In genomic region chr5:84215521-84215920, GRCh38 we compare ENCODE assay signal across 35 cellular contexts.
"Had no signal": no experiment of that assay in that cellular context is flagged by ENCODE, and none has a peak within 500 bp of the region (broad histone marks: within the 10 kb centered on the region; RNA-seq: fewer than 3 reads in every experiment).

No MANE protein-coding gene starts in this region.

- H3K4me1 Mint-ChIP-seq: activated CD4-positive, alpha-beta T cell treated with anti-CD3 and anti-CD28 coated beads, Interleukin-2, amount 10 ng/mL, durations not matched to agents 24 days and 14 days; activated naive CD8-positive, alpha-beta T cell treated with anti-CD3 and anti-CD28 coated beads for 36 hours; activated T-helper 17 cell treated with anti-CD3 and anti-CD28 coated beads, Interleukin-2, amount 50 U/mL, for 72 hours had no signal

- H3K4me3 Mint-ChIP-seq: activated CD4-positive, alpha-beta T cell treated with anti-CD3 and anti-CD28 coated beads, Interleukin-2, amount 10 ng/mL, durations not matched to agents 24 days and 14 days; activated CD8-positive, alpha-beta T cell treated with anti-CD3 and anti-CD28 coated beads for 36 hours; activated naive CD8-positive, alpha-beta T cell treated with anti-CD3 and anti-CD28 coated beads for 36 hours; activated T-cell treated with anti-CD3 and anti-CD28 coated beads, Interleukin-2, amount 50 U/mL, for 72 hours; activated T-helper 17 cell treated with anti-CD3 and anti-CD28 coated beads, Interleukin-2, amount 50 U/mL, for 72 hours had no signal

- H3K27ac Mint-ChIP-seq: activated CD4-positive, alpha-beta T cell treated with anti-CD3 and anti-CD28 coated beads, Interleukin-2, amount 10 ng/mL, durations not matched to agents 24 days and 14 days; activated CD8-positive, alpha-beta T cell treated with anti-CD3 and anti-CD28 coated beads for 36 hours; activated naive CD8-positive, alpha-beta T cell treated with anti-CD3 and anti-CD28 coated beads for 36 hours; activated T-cell treated with anti-CD3 and anti-CD28 coated beads, Interleukin-2, amount 50 U/mL, for 72 hours; activated T-helper 17 cell treated with anti-CD3 and anti-CD28 coated beads, Interleukin-2, amount 50 U/mL, for 72 hours had no signal

- H3K36me3 Mint-ChIP-seq: activated naive CD8-positive, alpha-beta T cell treated with anti-CD3 and anti-CD28 coated beads for 36 hours had no signal

- ATAC-seq: activated CD8-positive, alpha-beta T cell treated with anti-CD3 and anti-CD28 coated beads for 36 hours; activated T-cell treated with anti-CD3 and anti-CD28 coated beads, Interleukin-2, amount 50 U/mL, for 72 hours; activated T-helper 17 cell treated with anti-CD3 and anti-CD28 coated beads, Interleukin-2, amount 50 U/mL, for 72 hours; PC-3 had no signal

- H3K4me3 ChIP-seq: ascending aorta, MG63, Peyer's patch had no signal

- H3K27me3 ChIP-seq: ascending aorta, MG63, Peyer's patch had no signal

- H3K36me3 ChIP-seq: MG63, Peyer's patch had no signal

- H3K27ac ChIP-seq: ascending aorta, Peyer's patch had no signal

- H3K4me1 ChIP-seq: ascending aorta, Peyer's patch had no signal

- H3K9me3 Mint-ChIP-seq: activated CD4-positive, alpha-beta T cell treated with anti-CD3 and anti-CD28 coated beads, Interleukin-2, amount 10 ng/mL, durations not matched to agents 24 days and 14 days; activated naive CD8-positive, alpha-beta T cell treated with anti-CD3 and anti-CD28 coated beads for 36 hours had no signal

- DNase-seq: activated CD4-positive, alpha-beta T cell treated with anti-CD3 and anti-CD28 coated beads, Interleukin-2, amount 10 ng/mL, durations not matched to agents 24 days and 14 days; activated CD4-positive, alpha-beta T cell treated with anti-CD3 and anti-CD28 coated beads, Interleukin-2, amount 50 U/mL, for 4 hours; activated CD8-positive, alpha-beta T cell treated with anti-CD3 and anti-CD28 coated beads for 36 hours; activated effector memory CD4-positive, alpha-beta T cell treated with anti-CD3 and anti-CD28 coated beads, Interleukin-2, amount 50 U/mL, for 16 hours; activated naive CD4-positive, alpha-beta T cell; activated naive CD4-positive, alpha-beta T cell treated with anti-CD3 and anti-CD28 coated beads, Interleukin-2, amount 50 U/mL, for 16 hours; activated naive CD8-positive, alpha-beta T cell treated with anti-CD3 and anti-CD28 coated beads for 36 hours; activated T-cell treated with anti-CD3 and anti-CD28 coated beads, Interleukin-2, amount 50 U/mL, for 1 hour; activated T-cell treated with anti-CD3 and anti-CD28 coated beads, Interleukin-2, amount 50 U/mL, for 72 hours; amygdala; caudate nucleus; cerebellar nuclear complex; Karpas-422; KBM-7; MG63; NCI-H1048; NCI-H1105 treated with DMSO at 0.1 percent for 48 hours; NCI-H1436; NCI-H1694; NCI-H2029; NCI-H345; NCI-H524 treated with DMSO at 0.1 percent for 48 hours; NCI-H748 treated with DMSO at 0.1 percent for 48 hours; NK-92 treated with Interleukin-12 subunit alpha and Interleukin-12 subunit beta, amount 100 ng/mL, for 24 hours; PC-3; Peyer's patch; Right ventricle myocardium superior; RPMI8226; SW 1271; T-helper 1 cell; T-helper 2 cell; T-helper 9 cell had no signal

- H3K27me3 Mint-ChIP-seq: activated CD4-positive, alpha-beta T cell treated with anti-CD3 and anti-CD28 coated beads, Interleukin-2, amount 10 ng/mL, durations not matched to agents 24 days and 14 days; activated CD8-positive, alpha-beta T cell treated with anti-CD3 and anti-CD28 coated beads for 36 hours; activated naive CD8-positive, alpha-beta T cell treated with anti-CD3 and anti-CD28 coated beads for 36 hours; activated T-helper 17 cell treated with anti-CD3 and anti-CD28 coated beads, Interleukin-2, amount 50 U/mL, for 72 hours had no signal

- FAIRE-seq: TTC549 had no signal

- H3K9me3 ChIP-seq: ascending aorta, MG63, Peyer's patch had no signal
